In genomic region chr11:109945626-109946321, GRCh38 we compare ENCODE assay signal across 8 cellular contexts.
DNase-seq lines count a peak whose midpoint lies in the region; ATAC-seq, FAIRE-seq and TF ChIP-seq lines count a peak whose summit lies in the region.

No MANE protein-coding gene starts in this region.

- H3K9ac ChIP-seq in endothelial cell of umbilical vein (replicated peaks; ENCODE audit: extremely low read depth, insufficient read depth, low read length), result peak overlapping the region; percentile 51

- no peaks in the 10 kb centered on the region for H3K9me1 ChIP-seq in endothelial cell of umbilical vein (replicated peaks; ENCODE audit: control insufficient read depth, extremely low read depth, insufficient read depth, low read length)

- peak overlapping the region; percentile 9 for H3K4me2 ChIP-seq in endothelial cell of umbilical vein (ENCODE audit: insufficient read depth, low read length)

- dilution Hi-C loops in endothelial cell of umbilical vein (cut with MboI; ENCODE audit: extremely low pct_ligation_motif_present, low sequenced_read_pairs), result no loop called here

- no peaks in the 10 kb centered on the region for H4K20me1 ChIP-seq in endothelial cell of umbilical vein (replicated peaks; ENCODE audit: control insufficient read depth, extremely low read depth, insufficient read depth, low read length)

- FAIRE-seq in endothelial cell of umbilical vein (lab: Jason Lieb, UNC) (no peak), urothelium cell line (lab: Jason Lieb, UNC) (no peak), small intestine (lab: Jason Lieb, UNC) (no peak)

- no peaks in the 10 kb centered on the region for H3K79me2 ChIP-seq in endothelial cell of umbilical vein (ENCODE audit: control insufficient read depth, insufficient read depth, low read length)

- H3K9me3 ChIP-seq in endothelial cell of umbilical vein (replicated peaks; ENCODE audit: control insufficient read depth, insufficient read depth, low read length), result no peaks in the 10 kb centered on the region
- no peaks in the 10 kb centered on the region for H3K9me3 ChIP-seq in small intestine (ENCODE audit: control insufficient read depth, low read depth)

- H3K4me1 ChIP-seq in endothelial cell of umbilical vein (ENCODE audit: control insufficient read depth, extremely low read depth, insufficient read depth, low read length) (peaks cover 8% of the 10 kb centered on the region), small intestine (ENCODE audit: control insufficient read depth in 2 of 2, insufficient read depth in 1 of 2, low read depth in 1 of 2, low read length in 1 of 2) (no peaks in the 10 kb centered on the region)

- CTCF ChIA-PET in endothelial cell of umbilical vein (lab: Charles Lee), result interaction anchor here (0.9 to 2.3 kb wide), 8 partner anchors 13 to 487 kb away, joined by 3 to 13 read pairs (median 4); partner anchors contain the start of gene ZC3H12C

- H3K27ac ChIP-seq in endothelial cell of umbilical vein (ENCODE audit: insufficient read depth, low read depth, low read length) (no peak overlapping the region), small intestine (ENCODE audit: low read depth in 1 of 2, low read length in 1 of 2) (no peak overlapping the region)

- BruUV-seq in endothelial cell of umbilical vein (replicated peaks; lab: Mats Ljungman, UMichigan), result no TSS peak

- H2AFZ ChIP-seq in endothelial cell of umbilical vein (ENCODE audit: low read depth, low read length), result no peak overlapping the region

- no peak for DNase-seq in Right ventricle myocardium superior
- DNase-seq in Right ventricle myocardium inferior (ENCODE audit: missing footprints), result no peak
- no peak for DNase-seq in endothelial cell of umbilical vein (ENCODE audit: low read depth, low spot score)
- peak; percentile 8 for DNase-seq in urothelium cell line (ENCODE audit: low spot score)
- DNase-seq in small intestine, result no peak
- no peak for DNase-seq in iPS-NIHi11 (ENCODE audit: low spot score)
- DNase-seq in NCI-H524 treated with DMSO at 0.1 percent for 48 hours (lab: John Stamatoyannopoulos, UW), result no peak

- ATAC-seq in Right ventricle myocardium superior (ENCODE audit: poor library complexity), result peak; percentile 25
- ATAC-seq in Right ventricle myocardium inferior, result no peak
- ATAC-seq in HG03159 (IDR thresholded peaks at IDR 0.05; ENCODE audit: unreplicated experiment), result peak; percentile 76

- POLR2A ChIA-PET in endothelial cell of umbilical vein (lab: Charles Lee), result no interaction called here

- H3K4me3 ChIP-seq in endothelial cell of umbilical vein (replicated peaks in 1 of 3; ENCODE audit: insufficient read depth in 1 of 3, low read depth in 1 of 3, low read length in 3 of 3) (no peak overlapping the region), small intestine (ENCODE audit: low read depth in 1 of 2, low read length in 2 of 2) (no peak overlapping the region)

- TF ChIP-seq CTCF in endothelial cell of umbilical vein (IDR thresholded peaks at IDR 0.05; ENCODE audit: extremely low read depth in 1 of 2, insufficient read depth in 1 of 2, low read depth in 1 of 2, low read length in 2 of 2), result no peak

- H3K36me3 ChIP-seq in endothelial cell of umbilical vein (ENCODE audit: control insufficient read depth in 2 of 2, extremely low read depth in 1 of 2, insufficient read depth in 2 of 2, low read length in 2 of 2) (no peaks in the 10 kb centered on the region), small intestine (ENCODE audit: control insufficient read depth in 2 of 2, insufficient read depth in 2 of 2, low read length in 2 of 2) (no peaks in the 10 kb centered on the region)

- 54 to 58% (median 58%) methylated on average over 6 of the region's 6 CpGs for WGBS in small intestine, 3 donors

- intact Hi-C loops in Right ventricle myocardium superior (cut with DNase I), result loop anchor here (10.0 kb wide), 1 partner anchor 229 kb away; no protein-coding TSS in a partner anchor
- intact Hi-C loops in Right ventricle myocardium inferior (cut with DNase I), result loop anchor here (2.0 to 10.0 kb wide), 3 partner anchors 147 to 432 kb away; partner anchors contain the start of gene ZC3H12C
- intact Hi-C loops in endothelial cell of umbilical vein (cut with micrococcal nuclease), result loop anchor here (1.0 to 5.0 kb wide), 12 partner anchors 26 to 767 kb away; partner anchors contain the start of gene ARHGAP20

- H3K27me3 ChIP-seq in endothelial cell of umbilical vein (ENCODE audit: control insufficient read depth in 2 of 2, insufficient read depth in 2 of 2, low read length in 2 of 2) (no peaks in the 10 kb centered on the region), small intestine (ENCODE audit: control insufficient read depth in 2 of 2, insufficient read depth in 2 of 2, low read length in 2 of 2) (no peaks in the 10 kb centered on the region)

- no peak for TF ChIP-seq POLR2A in endothelial cell of umbilical vein (IDR thresholded peaks at IDR 0.05; ENCODE audit: low read depth, low read length)

TF ChIP-seq in endothelial cell of umbilical vein, 7 proteins besides CTCF, POLR2A, EP300 and RAD21:
- TF ChIP-seq JUN (IDR thresholded peaks at IDR 0.05; ENCODE audit: borderline replicate concordance, insufficient read depth, insufficient read length, low read depth) (no peak), EZH2 (IDR thresholded peaks at IDR 0.05; ENCODE audit: borderline replicate concordance, low read depth, low read length, severe bottlenecking) (no peak), MAX (IDR thresholded peaks at IDR 0.05; ENCODE audit: insufficient read depth, insufficient read length) (no peak), FOS (IDR thresholded peaks at IDR 0.05; ENCODE audit: borderline replicate concordance, insufficient read depth, low read length) (no peak), GATA2 (IDR thresholded peaks at IDR 0.05; ENCODE audit: insufficient read depth, insufficient read length, low read depth, low read length) (no peak), MYC (IDR thresholded peaks at IDR 0.05; ENCODE audit: low read depth, low read length) (no peak), POLR2AphosphoS5 (IDR thresholded peaks at IDR 0.05; ENCODE audit: insufficient read depth, low read depth, low read length) (no peak)
